ENCODE assay signal across 8 cellular contexts in genomic region chr3:139388961-139389551, GRCh38. TPM values are rescaled to one million over a fixed set of nuclear protein-coding genes. Genes with fewer than 3 reads are reported as not detected.
A peak's percentile ranks its signal among the peaks of the same experiment; 100 is the strongest.
DNase-seq lines count a peak whose midpoint lies in the region; ATAC-seq, FAIRE-seq and TF ChIP-seq lines count a peak whose summit lies in the region.

No MANE protein-coding gene starts in this region.

- H3K27me3 Mint-ChIP-seq in activated CD4-positive, alpha-beta memory T cell treated with anti-CD3 and anti-CD28 coated beads, Interleukin-2, amount 10 ng/mL, durations not matched to agents 7 days and 5 days = no peaks in the 10 kb centered on the region

- TF ChIP-seq CTCF in foreskin keratinocyte (conservative IDR thresholded peaks at IDR 0.05) (no peak), retinal pigment epithelial cell (conservative IDR thresholded peaks at IDR 0.05; ENCODE audit: low read depth, low read length) (no peak)

- peaks cover 64% of the 10 kb centered on the region for H3K79me2 ChIP-seq in ACC112 (ENCODE audit: control insufficient read depth, insufficient read depth, low read length, unreplicated experiment)

- peak overlapping the region; percentile 84 for H3K27ac Mint-ChIP-seq in activated CD4-positive, alpha-beta memory T cell treated with anti-CD3 and anti-CD28 coated beads, Interleukin-2, amount 10 ng/mL, durations not matched to agents 7 days and 5 days

- H3K4me3 Mint-ChIP-seq in activated CD4-positive, alpha-beta memory T cell treated with anti-CD3 and anti-CD28 coated beads, Interleukin-2, amount 10 ng/mL, durations not matched to agents 7 days and 5 days = peak overlapping the region; percentile 96

- peaks cover 35% of the 10 kb centered on the region for H3K4me1 ChIP-seq in ACC112 (ENCODE audit: control insufficient read depth, insufficient read depth, low read length, unreplicated experiment)
- peaks cover 5% of the 10 kb centered on the region for H3K4me1 ChIP-seq in foreskin keratinocyte

- H3K36me3 ChIP-seq in ACC112 (ENCODE audit: insufficient read depth, low read length) = peaks cover 7% of the 10 kb centered on the region

- CTCF ChIA-PET in activated CD4-positive, alpha-beta memory T cell treated with anti-CD3 and anti-CD28 coated beads, Interleukin-2, amount 10 ng/mL, durations not matched to agents 7 days and 5 days (lab: Charles Lee) = interaction anchor here (0.7 to 1.8 kb wide), 7 partner anchors 9 to 598 kb away, joined by 3 to 6 read pairs (median 4); no protein-coding TSS in a partner anchor

- peak overlapping the region; percentile 72 for H2AFZ ChIP-seq in ACC112 (ENCODE audit: low read length, unreplicated experiment)

- peaks cover 10% of the 10 kb centered on the region for H3K36me3 Mint-ChIP-seq in activated CD4-positive, alpha-beta memory T cell treated with anti-CD3 and anti-CD28 coated beads, Interleukin-2, amount 10 ng/mL, durations not matched to agents 7 days and 5 days (ENCODE audit: low read depth)

- DNase-seq in activated CD4-positive, alpha-beta memory T cell treated with anti-CD3 and anti-CD28 coated beads, Interleukin-2, amount 10 ng/mL, durations not matched to agents 7 days and 5 days = peak; percentile 45
- DNase-seq in foreskin keratinocyte (peak in 1 of 2 donors; percentile 20), retinal pigment epithelial cell (ENCODE audit: low read depth) (no peak), GM19239 (ENCODE audit: insufficient read length, low spot score) (no peak)
- no peak for DNase-seq in effector CD4-positive, alpha-beta T cell

- no peak for FAIRE-seq in GM19239 (lab: Jason Lieb, UNC)

- H3K27me3 ChIP-seq in ACC112 (ENCODE audit: insufficient read depth, low read length) = no peaks in the 10 kb centered on the region
- no peaks in the 10 kb centered on the region for H3K27me3 ChIP-seq in foreskin keratinocyte

- peak; percentile 26 for ATAC-seq in GM18870 (IDR thresholded peaks at IDR 0.05; ENCODE audit: unreplicated experiment)
- peak; percentile 28 for ATAC-seq in HG03460 (IDR thresholded peaks at IDR 0.05; ENCODE audit: unreplicated experiment)
- peak; percentile 28 for ATAC-seq in foreskin keratinocyte

- H3K9me3 Mint-ChIP-seq in activated CD4-positive, alpha-beta memory T cell treated with anti-CD3 and anti-CD28 coated beads, Interleukin-2, amount 10 ng/mL, durations not matched to agents 7 days and 5 days = no peaks in the 10 kb centered on the region

- H3K27ac ChIP-seq in ACC112 (ENCODE audit: low read depth, low read length) (peak overlapping the region; percentile 76), foreskin keratinocyte (peak overlapping the region; percentile 69)

- peaks cover 41% of the 10 kb centered on the region for H3K4me1 Mint-ChIP-seq in activated CD4-positive, alpha-beta memory T cell treated with anti-CD3 and anti-CD28 coated beads, Interleukin-2, amount 10 ng/mL, durations not matched to agents 7 days and 5 days

- H3K4me3 ChIP-seq in ACC112 (ENCODE audit: low read depth, low read length) = peak overlapping the region; percentile 99
- H3K4me3 ChIP-seq in retinal pigment epithelial cell (ENCODE audit: low read length) = peak overlapping the region; percentile 72

- POLR2A ChIA-PET in activated CD4-positive, alpha-beta memory T cell treated with anti-CD3 and anti-CD28 coated beads, Interleukin-2, amount 10 ng/mL, durations not matched to agents 7 days and 5 days (lab: Charles Lee) = interaction anchor here (1.2 to 3.4 kb wide), 7 partner anchors 9 to 1878 kb away, joined by 3 to 22 read pairs (median 4); partner anchors contain the start of genes DBR1 and MRPS22

RNA-seq across cellular contexts. Expression of gene COPB2, which starts 0.4 kb away (rescaled TPM):
- total RNA-seq in activated CD4-positive, alpha-beta memory T cell treated with anti-CD3 and anti-CD28 coated beads, Interleukin-2, amount 10 ng/mL, durations not matched to agents 7 days and 5 days = 100 to 1,000 TPM; 106 to 109 TPM
- 139 and 148 TPM in 2 replicates for total RNA-seq in foreskin keratinocyte
- polyA plus RNA-seq in foreskin keratinocyte = 62.7 and 63.9 TPM in 2 replicates

RNA-seq across cellular contexts. Expression of gene MRPS22, which starts 45.2 kb away (rescaled TPM):
- 10 to 100 TPM; 31.9 to 37.2 TPM for total RNA-seq in activated CD4-positive, alpha-beta memory T cell treated with anti-CD3 and anti-CD28 coated beads, Interleukin-2, amount 10 ng/mL, durations not matched to agents 7 days and 5 days
- total RNA-seq in foreskin keratinocyte = 65.4 and 65.7 TPM in 2 replicates
- polyA plus RNA-seq in foreskin keratinocyte = 59.8 and 61.1 TPM in 2 replicates
